12 cellular contexts compared by ENCODE assay signal in the genomic region with DNA sequence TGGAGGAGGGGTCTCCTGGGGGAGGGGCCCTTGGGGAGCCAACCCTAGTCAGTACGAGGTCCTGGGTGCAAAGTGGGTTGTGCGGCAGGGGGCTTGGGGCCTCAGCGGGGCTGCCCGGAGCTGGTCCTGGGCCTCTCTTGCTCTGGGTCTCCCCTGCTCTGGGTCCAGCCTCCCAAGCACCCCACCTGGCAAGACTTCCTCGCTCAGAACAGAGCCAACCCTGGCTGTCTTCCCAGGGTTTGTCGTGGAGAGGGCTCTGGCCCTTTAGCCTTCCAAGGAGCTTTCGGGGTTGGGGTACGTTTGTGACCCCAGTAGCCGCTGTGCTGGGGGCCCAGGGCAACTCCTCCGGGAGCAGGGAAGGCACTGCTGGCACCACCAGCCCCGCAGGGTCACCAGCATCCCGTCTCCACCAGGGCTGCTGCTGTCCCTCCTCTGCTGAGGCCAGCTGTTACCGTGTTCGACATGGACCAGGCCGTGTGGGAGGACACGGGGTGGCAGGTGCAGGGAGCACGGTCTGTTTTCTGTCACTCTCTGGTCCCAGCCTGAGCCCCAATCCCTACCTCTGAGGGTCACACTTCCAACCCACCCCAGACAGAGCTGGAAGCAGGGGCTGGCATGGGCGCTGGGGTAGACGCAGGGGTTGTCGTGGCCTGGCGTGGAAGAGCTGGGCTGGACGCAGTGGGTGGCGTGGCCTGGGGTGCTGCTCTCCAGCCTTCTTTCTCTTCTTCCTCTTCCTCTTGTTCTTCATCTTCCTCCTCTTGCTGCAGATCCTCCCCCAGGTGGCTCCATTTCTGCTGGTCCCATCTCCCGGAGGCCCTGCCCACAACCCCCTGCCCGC. TPM values are rescaled to one million over a fixed set of nuclear protein-coding genes. Genes with fewer than 3 reads are reported as not detected.
DNase-seq lines count a peak whose midpoint lies in the region; ATAC-seq, FAIRE-seq and TF ChIP-seq lines count a peak whose summit lies in the region.
"Had no signal": no experiment of that assay in that cellular context is flagged by ENCODE, and none has a peak within 500 bp of the region (broad histone marks: within the 10 kb centered on the region; RNA-seq: fewer than 3 reads in every experiment).

No MANE protein-coding gene starts in this region.

- H3K4me3 ChIP-seq in GM23248 (no peak overlapping the region), Panc1 (ENCODE audit: low read depth in 2 of 2, low read length in 2 of 2) (no peak overlapping the region)
- H3K4me3 ChIP-seq: lung had no signal

- no peaks in the 10 kb centered on the region for H3K9me3 ChIP-seq in GM23248 (ENCODE audit: low read depth)
- no peaks in the 10 kb centered on the region for H3K9me3 ChIP-seq in Panc1 (ENCODE audit: control insufficient read depth, insufficient read depth, low read depth, low read length)

- peak overlapping the region in 3 of 5 donors; percentile 30 to 54 (median 41) for H3K4me3 Mint-ChIP-seq in immature natural killer cell
- no peak overlapping the region for H3K4me3 Mint-ChIP-seq in stimulated activated effector memory CD8-positive, alpha-beta T cell treated with anti-CD3 and anti-CD28 coated beads, Interleukin-12 subunit alpha, Interleukin-12 subunit beta, amount 100 ng/mL, for 72 hours
- H3K4me3 Mint-ChIP-seq: T-cell had no signal

- H3K4me1 ChIP-seq in GM23248 (ENCODE audit: insufficient read depth) (peaks cover 8% of the 10 kb centered on the region), Panc1 (ENCODE audit: control insufficient read depth, insufficient read depth, low read length) (peaks cover 58% of the 10 kb centered on the region)

- no TSS peak for BruUV-seq in Panc1 (replicated peaks; lab: Mats Ljungman, UMichigan)

- no peak overlapping the region for H3K27ac ChIP-seq in GM23248
- peak overlapping the region; percentile 94 for H3K27ac ChIP-seq in Panc1 (ENCODE audit: low read length)

- peaks cover 7 to 28% (median 24%) of the 10 kb centered on the region in 3 donors for H3K27me3 Mint-ChIP-seq in immature natural killer cell (ENCODE audit: low read depth in 3 of 3)
- H3K27me3 Mint-ChIP-seq: T-cell had no signal

- intact Hi-C loops in Panc1 (cut with micrococcal nuclease; ENCODE audit: unreplicated experiment), result no loop called here

- 87 to 89% methylated on average over 23 to 25 of the region's 25 CpGs for WGBS in GM23248 (ENCODE audit: low coverage in 1 of 2, low lambda C conversion rate in 2 of 2, missing lambda C conversion rate in 2 of 2), 2 experiments

- no peak overlapping the region for H2AFZ ChIP-seq in GM23248

- no peaks in the 10 kb centered on the region for H3K9me2 ChIP-seq in GM23248 (ENCODE audit: insufficient read depth)

- in situ Hi-C loops in GM23248 (cut with MboI), result no loop called here
- in situ Hi-C loops in Panc1 (cut with HindIII; ENCODE audit: low pct_unique_long_range_greater_than_20kb, low sequenced_read_pairs), result no loop called here

- no peak overlapping the region for H3K9ac ChIP-seq in GM23248

- TF ChIP-seq CTCF in Panc1 (IDR thresholded peaks at IDR 0.05), result no peak

- CTCF ChIA-PET in Panc1 (lab: Charles Lee), result interaction anchor here (0.7 kb wide), 2 partner anchors 26 to 1114 kb away, joined by 4 to 7 read pairs; no protein-coding TSS in a partner anchor

- FAIRE-seq in HTR-8/SVneo (lab: Jason Lieb, UNC), result no peak
- FAIRE-seq: endothelial cell of umbilical vein had no signal

- H3K79me2 ChIP-seq in GM23248 (ENCODE audit: insufficient read depth), result no peaks in the 10 kb centered on the region

- H3K36me3 Mint-ChIP-seq in immature natural killer cell, result peaks cover 0 to 8% (median 5%) of the 10 kb centered on the region in 3 donors
- H3K36me3 Mint-ChIP-seq in stimulated activated effector memory CD8-positive, alpha-beta T cell treated with anti-CD3 and anti-CD28 coated beads, Interleukin-12 subunit alpha, Interleukin-12 subunit beta, amount 100 ng/mL, for 72 hours, result no peaks in the 10 kb centered on the region

- no peaks in the 10 kb centered on the region for H3F3A ChIP-seq in GM23248 (ENCODE audit: insufficient read depth)

- no peak overlapping the region for H3K4me2 ChIP-seq in GM23248 (ENCODE audit: unreplicated experiment)

- H3K27me3 ChIP-seq in GM23248 (replicated peaks; ENCODE audit: insufficient read depth) (no peaks in the 10 kb centered on the region), Panc1 (ENCODE audit: control insufficient read depth, insufficient read depth, low read length) (no peaks in the 10 kb centered on the region)

- POLR2A ChIA-PET in Panc1 (lab: Charles Lee), result interaction anchor here (0.6 kb wide), 1 partner anchor 107 kb away, joined by 3 read pairs; no protein-coding TSS in a partner anchor

- DNase-seq in GM23248 (peak; percentile 7), Panc1 (ENCODE audit: low read depth, low spot score) (no peak), immature natural killer cell (no peak), HTR-8/SVneo (ENCODE audit: insufficient read length, low spot score) (no peak), RKO (ENCODE audit: low spot score) (no peak)
- DNase-seq in stimulated activated effector memory CD8-positive, alpha-beta T cell treated with anti-CD3 and anti-CD28 coated beads, Interleukin-12 subunit alpha, Interleukin-12 subunit beta, amount 100 ng/mL, for 72 hours (ENCODE audit: low spot score in 2 of 2), result no peak
- DNase-seq in effector CD4-positive, alpha-beta T cell, result no peak
- DNase-seq: NCI-H187 treated with DMSO at 0.1 percent for 48 hours had no signal

- H4K20me1 ChIP-seq in GM23248 (ENCODE audit: insufficient read depth), result no peaks in the 10 kb centered on the region

- no peaks in the 10 kb centered on the region for H3K9me3 Mint-ChIP-seq in immature natural killer cell
- no peaks in the 10 kb centered on the region for H3K9me3 Mint-ChIP-seq in stimulated activated effector memory CD8-positive, alpha-beta T cell treated with anti-CD3 and anti-CD28 coated beads, Interleukin-12 subunit alpha, Interleukin-12 subunit beta, amount 100 ng/mL, for 72 hours
- H3K9me3 Mint-ChIP-seq: T-cell had no signal

- peaks cover 48% of the 10 kb centered on the region in 2 donors for H3K4me1 Mint-ChIP-seq in immature natural killer cell
- peaks cover 26% of the 10 kb centered on the region for H3K4me1 Mint-ChIP-seq in stimulated activated effector memory CD8-positive, alpha-beta T cell treated with anti-CD3 and anti-CD28 coated beads, Interleukin-12 subunit alpha, Interleukin-12 subunit beta, amount 100 ng/mL, for 72 hours

- H3K36me3 ChIP-seq in GM23248 (ENCODE audit: low read depth) (no peaks in the 10 kb centered on the region), Panc1 (ENCODE audit: control insufficient read depth, insufficient read depth, low read length) (no peaks in the 10 kb centered on the region)

- ATAC-seq in Panc1 (peak; percentile 33), GM18502 (IDR thresholded peaks at IDR 0.05; ENCODE audit: poor library complexity, unreplicated experiment) (no peak)
- no peak for ATAC-seq in stimulated activated effector memory CD8-positive, alpha-beta T cell treated with anti-CD3 and anti-CD28 coated beads, Interleukin-12 subunit alpha, Interleukin-12 subunit beta, amount 100 ng/mL, for 72 hours
- ATAC-seq: T-cell had no signal

- peak overlapping the region; percentile 81 to 93 (median 88) for H3K27ac Mint-ChIP-seq in immature natural killer cell
- peak overlapping the region; percentile 85 for H3K27ac Mint-ChIP-seq in stimulated activated effector memory CD8-positive, alpha-beta T cell treated with anti-CD3 and anti-CD28 coated beads, Interleukin-12 subunit alpha, Interleukin-12 subunit beta, amount 100 ng/mL, for 72 hours

RNA-seq across cellular contexts. Expression of gene PWWP2B, which starts 22.9 kb away (rescaled TPM):
- 2.4 and 5.8 TPM in 2 replicates for total RNA-seq in GM23248 (2014; rRNA removed; shearing (Covaris generic))
- polyA plus RNA-seq in GM23248 (2016; fragmentation: Nextera tagmentation; extraction: Ambion mirVana) (0.66 TPM in 2 replicates), immature natural killer cell (1 to 10 TPM; 4.0 to 7.3 (median 4.3) TPM)
- total RNA-seq in Panc1 (2021; ENCODE audit: unreplicated experiment), result 51.6 TPM
- 56.2 TPM for polyA plus RNA-seq in Panc1 (2012; ENCODE audit: insufficient read length)
